Comparison of ENCODE assay signal across 32 cellular contexts in genomic region chr4:122377352-122377751, GRCh38. TPM values are rescaled to one million over a fixed set of nuclear protein-coding genes. Genes with fewer than 3 reads are reported as not detected.
"Had no signal": no experiment of that assay in that cellular context is flagged by ENCODE, and none has a peak within 500 bp of the region (broad histone marks: within the 10 kb centered on the region; RNA-seq: fewer than 3 reads in every experiment).

No MANE protein-coding gene starts in this region.

- H3K9me3 ChIP-seq: esophagus muscularis mucosa, gastrocnemius medialis, lower lobe of right lung had no signal

- DNase-seq: dermis blood vessel endothelial cell; dorsolateral prefrontal cortex; effector CD4-positive, alpha-beta T cell; effector memory CD4-positive, alpha-beta T cell; foreskin fibroblast; foreskin melanocyte; gastrocnemius medialis; glutamatergic neuron; head of caudate nucleus; heart right ventricle; hippocampal formation; left cardiac atrium; left lung; left ventricle myocardium superior; lower lobe of right lung; mesendoderm; midbrain; naive B cell had no signal

- H3K27me3 ChIP-seq: dorsolateral prefrontal cortex, esophagus muscularis mucosa, gastrocnemius medialis, heart right ventricle, left lung had no signal

- H3K4me3 ChIP-seq: coronary artery, dorsolateral prefrontal cortex, esophagus muscularis mucosa, gastrocnemius medialis, heart right ventricle, left lung, lower lobe of right lung had no signal

- ATAC-seq: gastrocnemius medialis, heart right ventricle, left cardiac atrium, left lung, left ventricle myocardium superior, lower lobe of right lung had no signal

- H3K36me3 ChIP-seq: esophagus muscularis mucosa, gastrocnemius medialis, heart right ventricle, left lung, lower lobe of right lung had no signal

- FAIRE-seq: colon, endothelial cell of umbilical vein, islet of Langerhans, keratinocyte had no signal

- H3K27ac ChIP-seq: coronary artery, dorsolateral prefrontal cortex, esophagus muscularis mucosa, gastrocnemius medialis, heart right ventricle, left lung, lower lobe of right lung had no signal

- H3K4me1 ChIP-seq: esophagus muscularis mucosa, gastrocnemius medialis, heart right ventricle, left lung, lower lobe of right lung had no signal

RNA-seq across cellular contexts. Expression of gene ADAD1, which starts 1.5 kb away (rescaled TPM):
- total RNA-seq: dermis blood vessel endothelial cell, endothelial cell of umbilical vein, epithelial cell of proximal tubule, esophagus muscularis mucosa, gastrocnemius medialis, glomerular endothelial cell, heart right ventricle, kidney epithelial cell, left cardiac atrium, left lung, left ventricle myocardium superior, lower leg skin, lower lobe of right lung, lung microvascular endothelial cell, mononuclear cell, myocyte had no signal
- polyA plus RNA-seq: endothelial cell of umbilical vein, esophagus, heart right ventricle, keratinocyte had no signal
